In the genomic region with DNA sequence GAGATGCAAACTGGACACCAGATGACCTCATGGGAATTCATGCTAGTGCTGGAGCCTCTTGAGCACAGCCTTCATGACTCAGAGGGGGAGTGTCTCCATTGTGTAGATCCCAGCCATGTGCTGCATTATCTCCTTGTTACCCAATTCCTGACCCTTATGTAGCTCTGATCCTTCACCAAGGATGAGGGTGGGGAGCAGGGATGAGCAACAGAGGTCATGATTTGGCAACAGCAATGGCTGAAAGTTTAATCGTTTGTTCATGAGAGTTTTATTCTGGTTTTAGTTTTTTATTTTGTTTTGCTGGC, we compare ENCODE assay signal across 15 cellular contexts. TPM values are rescaled to one million over a fixed set of nuclear protein-coding genes. Genes with fewer than 3 reads are reported as not detected.
DNase-seq lines count a peak whose midpoint lies in the region; ATAC-seq and TF ChIP-seq lines count a peak whose summit lies in the region.
"Had no signal": no experiment of that assay in that cellular context is flagged by ENCODE, and none has a peak within 500 bp of the region (broad histone marks: within the 10 kb centered on the region; RNA-seq: fewer than 3 reads in every experiment).

No MANE protein-coding gene starts in this region.

- peaks cover 3% of the 10 kb centered on the region; the same call in 1 of the 2 replicates for H3K36me3 ChIP-seq in RWPE2 (ENCODE audit: low read depth)
- peaks cover 0 to 19% of the 10 kb centered on the region in 2 donors for H3K36me3 ChIP-seq in vagina
- H3K36me3 ChIP-seq: BLaER1, gastrocnemius medialis had no signal

- H3K9me3 ChIP-seq in RWPE2 (ENCODE audit: severe bottlenecking) (no peaks in the 10 kb centered on the region), vagina (no peaks in the 10 kb centered on the region)
- H3K9me3 ChIP-seq: BLaER1, gastrocnemius medialis had no signal

- ATAC-seq in left cardiac atrium (peak; percentile 34 to 92), RWPE2 (ENCODE audit: low read depth) (peak; percentile 93), foreskin keratinocyte (peak; percentile 98)
- ATAC-seq: activated CD4-positive, CD25-positive, alpha-beta regulatory T cell treated with anti-CD3 and anti-CD28 coated beads, Interleukin-2, amount 50 U/mL, for 24 hours; gastrocnemius medialis; HCT116 had no signal

- H3K27me3 ChIP-seq in RWPE2 (ENCODE audit: insufficient read depth, poor library complexity, severe bottlenecking): no peaks in the 10 kb centered on the region
- no peaks in the 10 kb centered on the region for H3K27me3 ChIP-seq in foreskin keratinocyte
- no peaks in the 10 kb centered on the region for H3K27me3 ChIP-seq in vagina
- H3K27me3 ChIP-seq: BLaER1, gastrocnemius medialis had no signal

- intact Hi-C loops in left cardiac atrium (cut with DNase I): no loop called here
- intact Hi-C loops in cardiac septum (cut with DNase I): no loop called here
- intact Hi-C loops in vagina (cut with DNase I): no loop called here

- TF ChIP-seq CTCF in RWPE2 (IDR thresholded peaks at IDR 0.05; ENCODE audit: poor library complexity, severe bottlenecking) (peak; percentile 34), foreskin keratinocyte (conservative IDR thresholded peaks at IDR 0.05) (peak; percentile 30), vagina (IDR thresholded peaks at IDR 0.05) (no peak)

- H3K4me1 ChIP-seq in RWPE2 (ENCODE audit: insufficient read depth, poor library complexity, severe bottlenecking) (peaks cover 24% of the 10 kb centered on the region), foreskin keratinocyte (no peaks in the 10 kb centered on the region), vagina (peaks cover 32% of the 10 kb centered on the region)
- H3K4me1 ChIP-seq: BLaER1, gastrocnemius medialis had no signal

- H3K27ac ChIP-seq in RWPE2 (ENCODE audit: poor library complexity, severe bottlenecking) (peak overlapping the region; percentile 61), foreskin keratinocyte (peak overlapping the region; percentile 47), vagina (peak overlapping the region; percentile 81)
- H3K27ac ChIP-seq: BLaER1, gastrocnemius medialis had no signal

- TF ChIP-seq POLR2A in vagina (IDR thresholded peaks at IDR 0.05): no peak

- H3K4me3 ChIP-seq in RWPE2 (ENCODE audit: severe bottlenecking): no peak overlapping the region
- H3K4me3 ChIP-seq in vagina: no peak overlapping the region
- H3K4me3 ChIP-seq: BLaER1, gastrocnemius medialis had no signal

- DNase-seq in left cardiac atrium (no peak), cardiac septum (ENCODE audit: low spot score) (no peak), RWPE2 (ENCODE audit: low spot score) (peak; percentile 86), foreskin keratinocyte (peak; percentile 86 to 94), vagina (ENCODE audit: extremely low spot score in 2 of 2) (peak in 1 of 2 donors; percentile 95)
- no peak for DNase-seq in activated CD4-positive, alpha-beta T cell treated with anti-CD3 and anti-CD28 coated beads for 1 hour
- DNase-seq in activated CD4-positive, alpha-beta T cell treated with anti-CD3 and anti-CD28 coated beads for 48 hours: no peak
- no peak for DNase-seq in effector CD8-positive, alpha-beta T cell (lab: John Stamatoyannopoulos, UW)
- DNase-seq: activated naive CD8-positive, alpha-beta T cell treated with anti-CD3 and anti-CD28 coated beads for 36 hours; gastrocnemius medialis had no signal

RNA-seq across cellular contexts. Expression of a gene that starts 9.5 kb away (rescaled TPM):
- 1 to 10 TPM in 1 of 2 donors, under 1 TPM in 1; 0.21 to 1.0 TPM for total RNA-seq in left cardiac atrium
- total RNA-seq in cardiac septum: not detected
- total RNA-seq in foreskin keratinocyte: 5.0 and 5.4 TPM in 2 replicates
- polyA plus RNA-seq in foreskin keratinocyte: 6.5 and 7.6 TPM in 2 replicates
- total RNA-seq in vagina: 2.5 TPM
- total RNA-seq: activated naive CD8-positive, alpha-beta T cell treated with anti-CD3 and anti-CD28 coated beads for 36 hours; gastrocnemius medialis; neural crest cell had no signal
- polyA plus RNA-seq: IgD-negative memory B cell had no signal

RNA-seq across cellular contexts. Expression of a gene that starts 41.8 kb away (rescaled TPM):
- 1 to 10 TPM; 2.0 to 5.4 TPM for total RNA-seq in left cardiac atrium
- 0.57 TPM for total RNA-seq in cardiac septum
- total RNA-seq in foreskin keratinocyte: 16.7 and 20.7 TPM in 2 replicates
- polyA plus RNA-seq in foreskin keratinocyte: 5.6 and 7.9 TPM in 2 replicates
- total RNA-seq in vagina: 23.3 TPM
- total RNA-seq: activated naive CD8-positive, alpha-beta T cell treated with anti-CD3 and anti-CD28 coated beads for 36 hours had no signal
- polyA plus RNA-seq: IgD-negative memory B cell had no signal

Comparison
In these comparisons a context has a peak if more than half of its experiments do, and no peak if none do; other contexts are left out.
1. DNase-seq: peak in RWPE2 (single experiment) and foreskin keratinocyte (2 of 2); none in left cardiac atrium (single experiment), cardiac septum (single experiment), activated CD4-positive, alpha-beta T cell treated with anti-CD3 and anti-CD28 coated beads for 1 hour (single experiment), activated CD4-positive, alpha-beta T cell treated with anti-CD3 and anti-CD28 coated beads for 48 hours (single experiment) and effector CD8-positive, alpha-beta T cell (single experiment).
2. CTCF ChIP-seq: peak in RWPE2 (single experiment) and foreskin keratinocyte (single experiment); none in vagina (0 of 3).
3. Peak in every context shown above with its lines, with median percentiles within 50 percentile points of each other: ATAC-seq and H3K27ac ChIP-seq.